In genomic region chr3:25840099-25840498, GRCh38 we compare ENCODE assay signal across 8 cellular contexts.
"Had no signal": no experiment of that assay in that cellular context is flagged by ENCODE, and none has a peak within 500 bp of the region (broad histone marks: within the 10 kb centered on the region; RNA-seq: fewer than 3 reads in every experiment).

No MANE protein-coding gene starts in this region.

- H3K4me3 ChIP-seq: GM23338 had no signal

- H3K27ac ChIP-seq: KMS-11 had no signal

- H3K27ac Mint-ChIP-seq: GM23338, H9 had no signal

- H3K4me1 Mint-ChIP-seq: GM23338, H9 had no signal

- FAIRE-seq: H1, H54, HTR-8/SVneo had no signal

- H3K4me3 Mint-ChIP-seq: GM23338, H9 had no signal

- DNase-seq: H9, HCEC 1CT, KBM-7 had no signal

- H3K9ac ChIP-seq: KMS-11 had no signal

- H2AFZ ChIP-seq: GM23338 had no signal

- ATAC-seq: GM23338 had no signal

- H3K4me2 ChIP-seq: GM23338, KMS-11 had no signal
